12 cellular contexts compared by ENCODE assay signal in genomic region chr2:8152392-8153257, GRCh38.
DNase-seq lines count a peak whose midpoint lies in the region; ATAC-seq, FAIRE-seq and TF ChIP-seq lines count a peak whose summit lies in the region.
"Had no signal": no experiment of that assay in that cellular context is flagged by ENCODE, and none has a peak within 500 bp of the region (broad histone marks: within the 10 kb centered on the region; RNA-seq: fewer than 3 reads in every experiment).

No MANE protein-coding gene starts in this region.

- H3K9me3 ChIP-seq in BLaER1 treated with 17β-estradiol and CSF1 and Interleukin-3, amounts not matched to agents 10 nM and 100 nM (replicated peaks in 1 of 11), result peaks cover 0 to 10% (median 0%) of the 10 kb centered on the region in 11 experiments; a peak in 5 of 22 replicates
- no peaks in the 10 kb centered on the region for H3K9me3 ChIP-seq in left ventricle myocardium inferior (replicated peaks)
- H3K9me3 ChIP-seq: tibial artery had no signal

- no peak overlapping the region for H3K4me3 ChIP-seq in BLaER1 treated with 17β-estradiol and CSF1 and Interleukin-3, amounts not matched to agents 10 nM and 100 nM
- H3K4me3 ChIP-seq in left ventricle myocardium inferior, result no peak overlapping the region
- H3K4me3 ChIP-seq: tibial artery had no signal

- no peak overlapping the region for H3K9ac ChIP-seq in BLaER1 treated with 17β-estradiol and CSF1 and Interleukin-3, amounts not matched to agents 10 nM and 100 nM

- H3K4me3 Mint-ChIP-seq in mesothelial cell of epicardium, result no peak overlapping the region
- H3K4me3 Mint-ChIP-seq: HFFc6 had no signal

- peak overlapping the region; percentile 36 to 79 (median 68) for H3K4me2 ChIP-seq in BLaER1 treated with 17β-estradiol and CSF1 and Interleukin-3, amounts not matched to agents 10 nM and 100 nM

- DNase-seq in GM19239 (ENCODE audit: insufficient read length, low spot score), result peak; percentile 64
- peak; percentile 53 to 64 for DNase-seq in NOMO-1 (lab: John Stamatoyannopoulos, UW; ENCODE audit: unreplicated experiment in 2 of 2)
- no peak for DNase-seq in NCI-H1048 (lab: John Stamatoyannopoulos, UW)
- no peak for DNase-seq in mesothelial cell of epicardium (ENCODE audit: low spot score in 2 of 2, unreplicated experiment in 2 of 2)
- no peak for DNase-seq in left ventricle myocardium inferior
- DNase-seq: effector memory CD4-positive, alpha-beta T cell; HFFc6; small intestine; tibial artery had no signal

- peaks cover 13% of the 10 kb centered on the region for H3K4me1 Mint-ChIP-seq in mesothelial cell of epicardium

- intact Hi-C loops in left ventricle myocardium inferior (cut with micrococcal nuclease), result no loop called here

- TF ChIP-seq CTCF in mesothelial cell of epicardium (IDR thresholded peaks at IDR 0.05; ENCODE audit: unreplicated experiment) (no peak), left ventricle myocardium inferior (IDR thresholded peaks at IDR 0.05; ENCODE audit: borderline replicate concordance) (no peak)

- no peaks in the 10 kb centered on the region for H4K20me1 ChIP-seq in BLaER1 treated with 17β-estradiol and CSF1 and Interleukin-3, amounts not matched to agents 10 nM and 100 nM

- no peaks in the 10 kb centered on the region for H3K36me3 Mint-ChIP-seq in mesothelial cell of epicardium

- no peak overlapping the region for H3K27ac ChIP-seq in BLaER1 treated with 17β-estradiol and CSF1 and Interleukin-3, amounts not matched to agents 10 nM and 100 nM
- H3K27ac ChIP-seq in left ventricle myocardium inferior (replicated peaks), result no peak overlapping the region
- H3K27ac ChIP-seq: tibial artery had no signal

- H3K4me1 ChIP-seq in BLaER1 treated with 17β-estradiol and CSF1 and Interleukin-3, amounts not matched to agents 10 nM and 100 nM, result peaks cover 21 to 34% (median 32%) of the 10 kb centered on the region in 10 experiments
- peaks cover 12% of the 10 kb centered on the region for H3K4me1 ChIP-seq in left ventricle myocardium inferior

- peak; percentile 80 for FAIRE-seq in GM19239 (lab: Jason Lieb, UNC)
- FAIRE-seq: small intestine had no signal

- peaks cover 5% of the 10 kb centered on the region for H3K9me3 Mint-ChIP-seq in mesothelial cell of epicardium
- H3K9me3 Mint-ChIP-seq: HFFc6 had no signal

- peak; percentile 100 for ATAC-seq in HG02938 (IDR thresholded peaks at IDR 0.05; ENCODE audit: unreplicated experiment)
- ATAC-seq in activated CD4-positive, CD25-positive, alpha-beta regulatory T cell treated with anti-CD3 and anti-CD28 coated beads, Interleukin-2, amount 50 U/mL, for 24 hours, result no peak

- no peaks in the 10 kb centered on the region for H3K36me3 ChIP-seq in BLaER1 treated with 17β-estradiol and CSF1 and Interleukin-3, amounts not matched to agents 10 nM and 100 nM
- no peaks in the 10 kb centered on the region for H3K36me3 ChIP-seq in left ventricle myocardium inferior
- H3K36me3 ChIP-seq: tibial artery had no signal

- H3K27me3 ChIP-seq in BLaER1 treated with 17β-estradiol and CSF1 and Interleukin-3, amounts not matched to agents 10 nM and 100 nM, result no peaks in the 10 kb centered on the region
- no peaks in the 10 kb centered on the region for H3K27me3 ChIP-seq in left ventricle myocardium inferior (ENCODE audit: low read depth)
- H3K27me3 ChIP-seq: tibial artery had no signal

- H3K27ac Mint-ChIP-seq in mesothelial cell of epicardium, result no peak overlapping the region
- H3K27ac Mint-ChIP-seq: HFFc6 had no signal

- no peaks in the 10 kb centered on the region for H3K27me3 Mint-ChIP-seq in mesothelial cell of epicardium (ENCODE audit: low read depth)

Comparison
In these comparisons a context has a peak if more than half of its experiments do, and no peak if none do; other contexts are left out.
1. DNase-seq: peak in GM19239 (single experiment) and NOMO-1 (2 of 2); none in NCI-H1048 (single experiment), mesothelial cell of epicardium (0 of 2) and left ventricle myocardium inferior (single experiment).